Comparison of ENCODE assay signal across 1 cellular context in the genomic region with DNA sequence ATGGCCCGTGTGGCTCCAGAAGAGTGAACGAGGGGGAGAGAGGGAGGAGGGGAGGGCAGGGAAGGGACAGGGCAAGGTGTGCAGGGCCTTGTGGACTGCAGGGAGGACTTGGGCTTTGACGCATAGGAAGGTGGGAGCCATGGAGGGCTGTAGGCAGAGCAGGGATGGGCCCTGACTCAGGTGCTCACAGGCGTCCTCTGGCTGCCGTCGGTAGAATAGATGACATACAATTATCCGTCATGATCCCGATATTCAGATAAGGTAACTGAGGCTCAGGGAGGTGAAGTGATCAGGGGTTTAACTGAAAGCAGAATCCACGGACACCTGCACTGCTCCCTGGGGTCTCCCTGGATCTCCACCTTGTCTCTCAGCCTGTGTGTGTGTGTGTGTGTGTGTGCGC.
A peak's percentile ranks its signal among the peaks of the same experiment; 100 is the strongest.
TF ChIP-seq lines count a peak whose summit lies in the region.

No MANE protein-coding gene starts in this region.

TF ChIP-seq in HEK293, 187 proteins besides CTCF, POLR2A, EP300 and RAD21:
- TF ChIP-seq, protein P1, sequence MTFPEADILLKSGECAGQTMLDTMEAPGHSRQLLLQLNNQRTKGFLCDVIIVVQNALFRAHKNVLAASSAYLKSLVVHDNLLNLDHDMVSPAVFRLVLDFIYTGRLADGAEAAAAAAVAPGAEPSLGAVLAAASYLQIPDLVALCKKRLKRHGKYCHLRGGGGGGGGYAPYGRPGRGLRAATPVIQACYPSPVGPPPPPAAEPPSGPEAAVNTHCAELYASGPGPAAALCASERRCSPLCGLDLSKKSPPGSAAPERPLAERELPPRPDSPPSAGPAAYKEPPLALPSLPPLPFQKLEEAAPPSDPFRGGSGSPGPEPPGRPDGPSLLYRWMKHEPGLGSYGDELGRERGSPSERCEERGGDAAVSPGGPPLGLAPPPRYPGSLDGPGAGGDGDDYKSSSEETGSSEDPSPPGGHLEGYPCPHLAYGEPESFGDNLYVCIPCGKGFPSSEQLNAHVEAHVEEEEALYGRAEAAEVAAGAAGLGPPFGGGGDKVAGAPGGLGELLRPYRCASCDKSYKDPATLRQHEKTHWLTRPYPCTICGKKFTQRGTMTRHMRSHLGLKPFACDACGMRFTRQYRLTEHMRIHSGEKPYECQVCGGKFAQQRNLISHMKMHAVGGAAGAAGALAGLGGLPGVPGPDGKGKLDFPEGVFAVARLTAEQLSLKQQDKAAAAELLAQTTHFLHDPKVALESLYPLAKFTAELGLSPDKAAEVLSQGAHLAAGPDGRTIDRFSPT (tag by site-specific recombination; IDR thresholded peaks at IDR 0.05), result 0 out of 2 replicates have a peak, but pooled peaks have one; percentile 11
- TF ChIP-seq ZNF610 (tag by site-specific recombination; IDR thresholded peaks at IDR 0.05; ENCODE audit: borderline replicate concordance) (no peak), ZNF37A (tag by site-specific recombination; IDR thresholded peaks at IDR 0.05) (no peak), ZNF16 (tag by site-specific recombination; IDR thresholded peaks at IDR 0.05; ENCODE audit: low read depth) (peak; percentile 92), ZNF600 (tag by site-specific recombination; IDR thresholded peaks at IDR 0.05) (no peak)
TF ChIP-seq in HEK293: peak in this region for 2.
